In genomic region chr9:4422495-4422894, GRCh38 we compare ENCODE assay signal across 11 cellular contexts.
DNase-seq lines count a peak whose midpoint lies in the region; ATAC-seq lines count a peak whose summit lies in the region.
"Had no signal": no experiment of that assay in that cellular context is flagged by ENCODE, and none has a peak within 500 bp of the region (broad histone marks: within the 10 kb centered on the region; RNA-seq: fewer than 3 reads in every experiment).

No MANE protein-coding gene starts in this region.

- CTCF ChIA-PET in activated CD4-positive, alpha-beta T cell treated with anti-CD3 and anti-CD28 coated beads, Interleukin-2, amount 10 ng/mL, durations not matched to agents 7 days and 5 days (lab: Charles Lee) = no interaction called here

- no peak overlapping the region for H3K4me3 Mint-ChIP-seq in activated CD4-positive, alpha-beta T cell treated with anti-CD3 and anti-CD28 coated beads, Interleukin-2, amount 10 ng/mL, durations not matched to agents 7 days and 5 days
- peak overlapping the region in 2 of 10 donors; percentile 1 to 11 for H3K4me3 Mint-ChIP-seq in naive thymus-derived CD8-positive, alpha-beta T cell
- H3K4me3 Mint-ChIP-seq: stimulated activated naive CD8-positive, alpha-beta T cell treated with anti-CD3 and anti-CD28 coated beads, Interleukin-15, Interleukin-2, amounts not matched to agents 100 ng/mL and 50 ng/mL, for 24 hours had no signal

- POLR2A ChIA-PET in activated CD4-positive, alpha-beta T cell treated with anti-CD3 and anti-CD28 coated beads, Interleukin-2, amount 10 ng/mL, durations not matched to agents 7 days and 5 days (lab: Charles Lee) = interaction anchor here (0.5 kb wide), 1 partner anchor 35 kb away, joined by 6 read pairs; no protein-coding TSS in a partner anchor
- POLR2A ChIA-PET in naive thymus-derived CD8-positive, alpha-beta T cell (lab: Charles Lee) = no interaction called here

- peak; percentile 7 for DNase-seq in activated CD4-positive, alpha-beta T cell treated with anti-CD3 and anti-CD28 coated beads, Interleukin-2, amount 10 ng/mL, durations not matched to agents 7 days and 5 days
- DNase-seq in activated CD4-positive, alpha-beta T cell treated with anti-CD3 and anti-CD28 coated beads, Interleukin-2, amount 50 U/mL, for 48 hours = no peak
- peak in 4 of 10 donors; percentile 8 to 49 (median 32) for DNase-seq in naive thymus-derived CD8-positive, alpha-beta T cell
- DNase-seq in ACHN (no peak), NCI-H1417 treated with DMSO at 0.1 percent for 48 hours (lab: John Stamatoyannopoulos, UW) (no peak), NCI-H1694 treated with DMSO at 0.1 percent for 48 hours (lab: John Stamatoyannopoulos, UW) (no peak)
- DNase-seq: MV-4-11, spleen had no signal

- H3K36me3 Mint-ChIP-seq in activated CD4-positive, alpha-beta T cell treated with anti-CD3 and anti-CD28 coated beads, Interleukin-2, amount 10 ng/mL, durations not matched to agents 7 days and 5 days (ENCODE audit: low read depth) = no peaks in the 10 kb centered on the region
- H3K36me3 Mint-ChIP-seq in naive thymus-derived CD8-positive, alpha-beta T cell = no peaks in the 10 kb centered on the region

- H3K9me3 Mint-ChIP-seq in activated CD4-positive, alpha-beta T cell treated with anti-CD3 and anti-CD28 coated beads, Interleukin-2, amount 10 ng/mL, durations not matched to agents 7 days and 5 days = no peaks in the 10 kb centered on the region
- H3K9me3 Mint-ChIP-seq in naive thymus-derived CD8-positive, alpha-beta T cell = no peaks in the 10 kb centered on the region
- H3K9me3 Mint-ChIP-seq: stimulated activated naive CD8-positive, alpha-beta T cell treated with anti-CD3 and anti-CD28 coated beads, Interleukin-15, Interleukin-2, amounts not matched to agents 100 ng/mL and 50 ng/mL, for 24 hours had no signal

- peak; percentile 75 for ATAC-seq in GM21717 (IDR thresholded peaks at IDR 0.05; ENCODE audit: unreplicated experiment)
- peak; percentile 89 for ATAC-seq in HG03378 (IDR thresholded peaks at IDR 0.05; ENCODE audit: unreplicated experiment)
- peak; percentile 81 to 96 for ATAC-seq in naive thymus-derived CD8-positive, alpha-beta T cell

- in situ Hi-C loops in ACHN (cut with HindIII; ENCODE audit: low pct_ligation_motif_present, low pct_unique_long_range_greater_than_20kb, low sequenced_read_pairs) = no loop called here

- H3K27me3 Mint-ChIP-seq in activated CD4-positive, alpha-beta T cell treated with anti-CD3 and anti-CD28 coated beads, Interleukin-2, amount 10 ng/mL, durations not matched to agents 7 days and 5 days = no peaks in the 10 kb centered on the region
- H3K27me3 Mint-ChIP-seq in naive thymus-derived CD8-positive, alpha-beta T cell = peaks cover 0 to 2% (median 0%) of the 10 kb centered on the region in 5 donors
- H3K27me3 Mint-ChIP-seq: stimulated activated naive CD8-positive, alpha-beta T cell treated with anti-CD3 and anti-CD28 coated beads, Interleukin-15, Interleukin-2, amounts not matched to agents 100 ng/mL and 50 ng/mL, for 24 hours had no signal

- no peak overlapping the region for H3K27ac Mint-ChIP-seq in activated CD4-positive, alpha-beta T cell treated with anti-CD3 and anti-CD28 coated beads, Interleukin-2, amount 10 ng/mL, durations not matched to agents 7 days and 5 days
- H3K27ac Mint-ChIP-seq in naive thymus-derived CD8-positive, alpha-beta T cell = peak overlapping the region in 3 of 10 donors; percentile 0 to 8 (median 0)
- H3K27ac Mint-ChIP-seq: stimulated activated naive CD8-positive, alpha-beta T cell treated with anti-CD3 and anti-CD28 coated beads, Interleukin-15, Interleukin-2, amounts not matched to agents 100 ng/mL and 50 ng/mL, for 24 hours had no signal

- H3K4me1 Mint-ChIP-seq in activated CD4-positive, alpha-beta T cell treated with anti-CD3 and anti-CD28 coated beads, Interleukin-2, amount 10 ng/mL, durations not matched to agents 7 days and 5 days = peaks cover 5% of the 10 kb centered on the region
- peaks cover 15 to 18% (median 16%) of the 10 kb centered on the region in 4 donors for H3K4me1 Mint-ChIP-seq in naive thymus-derived CD8-positive, alpha-beta T cell
